ENCODE assay signal across 25 cellular contexts in the genomic region with DNA sequence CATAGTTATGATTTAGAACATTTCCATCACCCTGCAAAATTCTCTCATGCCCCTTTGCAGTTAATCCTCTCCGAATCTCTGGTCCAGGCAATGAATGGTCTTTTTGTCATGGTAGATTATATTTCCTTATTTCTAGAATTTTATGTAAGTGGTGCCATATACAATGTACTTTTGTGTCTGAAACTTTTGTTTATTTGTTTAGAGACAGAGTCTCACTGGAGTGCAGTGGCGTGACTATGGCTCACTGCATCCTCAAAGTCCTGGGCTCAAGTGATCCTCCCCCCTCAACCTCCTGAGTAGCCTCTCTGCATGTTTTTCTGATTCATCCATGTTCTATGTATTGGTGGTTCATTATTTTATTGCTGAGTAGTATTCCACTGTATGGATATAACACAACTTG. TPM values are rescaled to one million over a fixed set of nuclear protein-coding genes. Genes with fewer than 3 reads are reported as not detected.
"Had no signal": no experiment of that assay in that cellular context is flagged by ENCODE, and none has a peak within 500 bp of the region (broad histone marks: within the 10 kb centered on the region; RNA-seq: fewer than 3 reads in every experiment).

No MANE protein-coding gene starts in this region.

- H3K9me3 ChIP-seq: ovary, psoas muscle, right lobe of liver, thoracic aorta, thyroid gland, uterus had no signal

- H3K36me3 ChIP-seq: neural progenitor cell, ovary, right lobe of liver, sigmoid colon, stomach, thoracic aorta, thyroid gland, tibial nerve, upper lobe of left lung, uterus had no signal

- H2AFZ ChIP-seq: neural progenitor cell, parathyroid adenoma had no signal

- H3K4me3 ChIP-seq: neural progenitor cell, ovary, psoas muscle, right lobe of liver, sigmoid colon, stomach, thoracic aorta, thyroid gland, tibial nerve, upper lobe of left lung, uterus had no signal

- H3K27ac ChIP-seq: neural progenitor cell, ovary, parathyroid adenoma, psoas muscle, right lobe of liver, sigmoid colon, stomach, thoracic aorta, thyroid gland, tibial nerve, upper lobe of left lung, uterus had no signal

- H3K4me2 ChIP-seq: neural progenitor cell had no signal

- DNase-seq: natural killer cell; occipital lobe; ovary; psoas muscle; right cardiac atrium; right lobe of liver; sigmoid colon; small intestine; stimulated activated CD4-positive, alpha-beta T cell treated with anti-CD3 and anti-CD28 coated beads, Interleukin-15, amount 100 ng/mL, for 24 hours; stimulated activated CD4-positive, alpha-beta T cell treated with anti-CD3 and anti-CD28 coated beads, Interleukin-2, amount 100 ng/mL, for 24 hours; stimulated activated CD4-positive, alpha-beta T cell treated with anti-CD3 and anti-CD28 coated beads, Interleukin-2, amount 100 ng/mL, for 48 hours; stimulated activated CD4-positive, alpha-beta T cell treated with anti-CD3 and anti-CD28 coated beads, Interleukin-4, amount 100 ng/mL, for 24 hours; stimulated activated naive B cell treated with anti-CD40 and anti-IgM and Interleukin-4, amounts not matched to agents 10 μg/mL and 1 μg/mL and 100 μg/mL, for 72 hours; stimulated activated naive CD4-positive, alpha-beta T cell treated with Interleukin-2 at 50 U/mL for 16 hours; stomach; thyroid gland; trophoblast cell; upper lobe of left lung; uterus had no signal

- H3K9ac ChIP-seq: neural progenitor cell, parathyroid adenoma had no signal

- H3K27me3 ChIP-seq: ovary, right lobe of liver, sigmoid colon, stomach, thyroid gland, tibial nerve, upper lobe of left lung, uterus had no signal

- H3K4me1 ChIP-seq: neural progenitor cell, right lobe of liver, sigmoid colon, stomach, tibial nerve, upper lobe of left lung, uterus had no signal

- ATAC-seq: natural killer cell; psoas muscle; right cardiac atrium; right lobe of liver; stimulated activated effector memory CD8-positive, alpha-beta T cell treated with anti-CD3 and anti-CD28 coated beads, Interleukin-12 subunit alpha, Interleukin-12 subunit beta, amount 100 ng/mL, for 72 hours; stimulated activated naive B cell treated with anti-CD40 and anti-IgM and Interleukin-4, amounts not matched to agents 10 μg/mL and 1 μg/mL and 100 μg/mL, for 72 hours had no signal

RNA-seq across cellular contexts. Expression of a gene that starts 23.2 kb away (rescaled TPM):
- polyA plus RNA-seq: neural cell had no signal
